In genomic region chr12:91327889-91328288, GRCh38 we compare ENCODE assay signal across 1 cellular context.
TF ChIP-seq lines count a peak whose summit lies in the region.

No MANE protein-coding gene starts in this region.

TF ChIP-seq in GM23338, 12 proteins besides CTCF, POLR2A, EP300 and RAD21 (continued from another document):
- TF ChIP-seq, protein P1, sequence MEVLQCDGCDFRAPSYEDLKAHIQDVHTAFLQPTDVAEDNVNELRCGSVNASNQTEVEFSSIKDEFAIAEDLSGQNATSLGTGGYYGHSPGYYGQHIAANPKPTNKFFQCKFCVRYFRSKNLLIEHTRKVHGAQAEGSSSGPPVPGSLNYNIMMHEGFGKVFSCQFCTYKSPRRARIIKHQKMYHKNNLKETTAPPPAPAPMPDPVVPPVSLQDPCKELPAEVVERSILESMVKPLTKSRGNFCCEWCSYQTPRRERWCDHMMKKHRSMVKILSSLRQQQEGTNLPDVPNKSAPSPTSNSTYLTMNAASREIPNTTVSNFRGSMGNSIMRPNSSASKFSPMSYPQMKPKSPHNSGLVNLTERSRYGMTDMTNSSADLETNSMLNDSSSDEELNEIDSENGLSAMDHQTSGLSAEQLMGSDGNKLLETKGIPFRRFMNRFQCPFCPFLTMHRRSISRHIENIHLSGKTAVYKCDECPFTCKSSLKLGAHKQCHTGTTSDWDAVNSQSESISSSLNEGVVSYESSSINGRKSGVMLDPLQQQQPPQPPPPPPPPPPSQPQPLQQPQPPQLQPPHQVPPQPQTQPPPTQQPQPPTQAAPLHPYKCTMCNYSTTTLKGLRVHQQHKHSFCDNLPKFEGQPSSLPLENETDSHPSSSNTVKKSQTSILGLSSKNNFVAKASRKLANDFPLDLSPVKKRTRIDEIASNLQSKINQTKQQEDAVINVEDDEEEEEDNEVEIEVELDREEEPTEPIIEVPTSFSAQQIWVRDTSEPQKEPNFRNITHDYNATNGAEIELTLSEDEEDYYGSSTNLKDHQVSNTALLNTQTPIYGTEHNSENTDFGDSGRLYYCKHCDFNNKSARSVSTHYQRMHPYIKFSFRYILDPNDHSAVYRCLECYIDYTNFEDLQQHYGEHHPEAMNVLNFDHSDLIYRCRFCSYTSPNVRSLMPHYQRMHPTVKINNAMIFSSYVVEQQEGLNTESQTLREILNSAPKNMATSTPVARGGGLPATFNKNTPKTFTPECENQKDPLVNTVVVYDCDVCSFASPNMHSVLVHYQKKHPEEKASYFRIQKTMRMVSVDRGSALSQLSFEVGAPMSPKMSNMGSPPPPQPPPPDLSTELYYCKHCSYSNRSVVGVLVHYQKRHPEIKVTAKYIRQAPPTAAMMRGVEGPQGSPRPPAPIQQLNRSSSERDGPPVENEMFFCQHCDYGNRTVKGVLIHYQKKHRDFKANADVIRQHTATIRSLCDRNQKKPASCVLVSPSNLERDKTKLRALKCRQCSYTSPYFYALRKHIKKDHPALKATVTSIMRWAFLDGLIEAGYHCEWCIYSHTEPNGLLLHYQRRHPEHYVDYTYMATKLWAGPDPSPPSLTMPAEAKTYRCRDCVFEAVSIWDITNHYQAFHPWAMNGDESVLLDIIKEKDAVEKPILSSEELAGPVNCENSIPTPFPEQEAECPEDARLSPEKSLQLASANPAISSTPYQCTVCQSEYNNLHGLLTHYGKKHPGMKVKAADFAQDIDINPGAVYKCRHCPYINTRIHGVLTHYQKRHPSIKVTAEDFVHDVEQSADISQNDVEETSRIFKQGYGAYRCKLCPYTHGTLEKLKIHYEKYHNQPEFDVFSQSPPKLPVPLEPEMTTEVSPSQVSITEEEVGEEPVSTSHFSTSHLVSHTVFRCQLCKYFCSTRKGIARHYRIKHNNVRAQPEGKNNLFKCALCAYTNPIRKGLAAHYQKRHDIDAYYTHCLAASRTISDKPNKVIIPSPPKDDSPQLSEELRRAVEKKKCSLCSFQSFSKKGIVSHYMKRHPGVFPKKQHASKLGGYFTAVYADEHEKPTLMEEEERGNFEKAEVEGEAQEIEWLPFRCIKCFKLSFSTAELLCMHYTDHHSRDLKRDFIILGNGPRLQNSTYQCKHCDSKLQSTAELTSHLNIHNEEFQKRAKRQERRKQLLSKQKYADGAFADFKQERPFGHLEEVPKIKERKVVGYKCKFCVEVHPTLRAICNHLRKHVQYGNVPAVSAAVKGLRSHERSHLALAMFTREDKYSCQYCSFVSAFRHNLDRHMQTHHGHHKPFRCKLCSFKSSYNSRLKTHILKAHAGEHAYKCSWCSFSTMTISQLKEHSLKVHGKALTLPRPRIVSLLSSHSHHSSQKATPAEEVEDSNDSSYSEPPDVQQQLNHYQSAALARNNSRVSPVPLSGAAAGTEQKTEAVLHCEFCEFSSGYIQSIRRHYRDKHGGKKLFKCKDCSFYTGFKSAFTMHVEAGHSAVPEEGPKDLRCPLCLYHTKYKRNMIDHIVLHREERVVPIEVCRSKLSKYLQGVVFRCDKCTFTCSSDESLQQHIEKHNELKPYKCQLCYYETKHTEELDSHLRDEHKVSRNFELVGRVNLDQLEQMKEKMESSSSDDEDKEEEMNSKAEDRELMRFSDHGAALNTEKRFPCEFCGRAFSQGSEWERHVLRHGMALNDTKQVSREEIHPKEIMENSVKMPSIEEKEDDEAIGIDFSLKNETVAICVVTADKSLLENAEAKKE (CRISPR knock-in tag; IDR thresholded peaks at IDR 0.05): no peak
- TF ChIP-seq CREB1 (CRISPR knock-in tag; IDR thresholded peaks at IDR 0.05; ENCODE audit: low read depth) (no peak), ZNF331 (CRISPR knock-in tag; IDR thresholded peaks at IDR 0.05; ENCODE audit: low read depth) (no peak), STAT1 (IDR thresholded peaks at IDR 0.05; ENCODE audit: unreplicated experiment) (no peak), POLR2AphosphoS5 (IDR thresholded peaks at IDR 0.05; ENCODE audit: low read depth) (no peak), ZNF114 (CRISPR knock-in tag; IDR thresholded peaks at IDR 0.05) (no peak)
